14 cellular contexts compared by ENCODE assay signal in the genomic region with DNA sequence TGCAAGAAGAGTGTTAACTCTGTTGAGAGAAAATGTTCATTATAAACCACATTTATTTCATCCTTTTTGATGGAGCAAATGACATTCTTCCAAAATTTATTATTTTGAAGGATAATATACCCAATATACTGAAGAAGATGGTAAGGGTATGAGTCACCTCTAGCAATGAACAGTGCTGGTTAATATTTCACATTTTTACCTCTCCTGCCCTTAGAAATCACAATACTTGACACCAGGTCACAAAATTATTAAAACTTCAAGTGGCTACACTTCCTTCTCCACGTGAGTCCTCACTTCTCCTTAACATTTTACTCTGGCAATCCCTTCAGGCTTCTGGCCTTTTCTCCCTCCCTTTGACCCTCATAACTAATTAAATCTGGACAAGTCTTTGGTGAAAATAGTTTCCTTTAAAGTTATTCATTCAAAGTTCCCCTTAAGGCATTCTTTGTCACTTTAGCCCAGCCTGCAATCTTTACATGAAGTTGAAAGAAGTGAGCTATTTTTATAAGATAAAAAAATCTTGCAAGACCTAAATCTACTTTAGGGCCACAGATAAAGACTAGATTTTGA.
"Had no signal": no experiment of that assay in that cellular context is flagged by ENCODE, and none has a peak within 500 bp of the region (broad histone marks: within the 10 kb centered on the region; RNA-seq: fewer than 3 reads in every experiment).

No MANE protein-coding gene starts in this region.

- H3K4me1 ChIP-seq: pancreas, vagina had no signal

- H3K4me3 Mint-ChIP-seq: activated CD4-positive, alpha-beta T cell treated with anti-CD3 and anti-CD28 coated beads, Interleukin-2, amount 10 ng/mL, durations not matched to agents 7 days and 5 days; activated naive CD8-positive, alpha-beta T cell treated with anti-CD3 and anti-CD28 coated beads, Interleukin-2, amount 10 ng/mL, durations not matched to agents 7 days and 5 days; activated T-helper 1 cell treated with anti-CD3 and anti-CD28 coated beads, Interleukin-12 subunit alpha, Interleukin-12 subunit beta, Interleukin-2, Interleukin-4 antibody, amounts not matched to agents 30 ng/mL and 10 ng/mL and 1 ng/mL, durations not matched to agents 14 hours and 24 hours and 36 hours; stimulated activated effector memory CD8-positive, alpha-beta T cell treated with anti-CD3 and anti-CD28 coated beads, Interleukin-12 subunit alpha, Interleukin-12 subunit beta, amount 100 ng/mL, for 72 hours had no signal

- FAIRE-seq: keratinocyte, pancreas had no signal

- H3K36me3 ChIP-seq: pancreas, tibial artery, vagina had no signal

- H3K27me3 Mint-ChIP-seq: activated CD4-positive, alpha-beta T cell treated with anti-CD3 and anti-CD28 coated beads, Interleukin-2, amount 10 ng/mL, durations not matched to agents 7 days and 5 days; activated naive CD8-positive, alpha-beta T cell treated with anti-CD3 and anti-CD28 coated beads, Interleukin-2, amount 10 ng/mL, durations not matched to agents 7 days and 5 days had no signal

- DNase-seq: activated CD4-positive, alpha-beta T cell treated with anti-CD3 and anti-CD28 coated beads, Interleukin-2, amount 10 ng/mL, durations not matched to agents 7 days and 5 days; activated CD8-positive, alpha-beta memory T cell treated with anti-CD3 and anti-CD28 coated beads for 24 hours; activated naive CD8-positive, alpha-beta T cell treated with anti-CD3 and anti-CD28 coated beads, Interleukin-2, amount 10 ng/mL, durations not matched to agents 7 days and 5 days; aorta; cerebellar nuclear complex; dermis blood vessel endothelial cell; pancreas; retina; tibial artery had no signal

- H2AFZ ChIP-seq: hepatocyte had no signal

- H3K9me3 ChIP-seq: pancreas, tibial artery, vagina had no signal

- H3K27me3 ChIP-seq: hepatocyte, pancreas, tibial artery, vagina had no signal

- H3K36me3 Mint-ChIP-seq: activated naive CD8-positive, alpha-beta T cell treated with anti-CD3 and anti-CD28 coated beads, Interleukin-2, amount 10 ng/mL, durations not matched to agents 7 days and 5 days; stimulated activated effector memory CD8-positive, alpha-beta T cell treated with anti-CD3 and anti-CD28 coated beads, Interleukin-12 subunit alpha, Interleukin-12 subunit beta, amount 100 ng/mL, for 72 hours had no signal

- H3K27ac ChIP-seq: hepatocyte, pancreas, tibial artery, vagina had no signal

- H3K9me3 Mint-ChIP-seq: activated CD4-positive, alpha-beta T cell treated with anti-CD3 and anti-CD28 coated beads, Interleukin-2, amount 10 ng/mL, durations not matched to agents 7 days and 5 days; activated naive CD8-positive, alpha-beta T cell treated with anti-CD3 and anti-CD28 coated beads, Interleukin-2, amount 10 ng/mL, durations not matched to agents 7 days and 5 days; activated T-helper 1 cell treated with anti-CD3 and anti-CD28 coated beads, Interleukin-12 subunit alpha, Interleukin-12 subunit beta, Interleukin-2, Interleukin-4 antibody, amounts not matched to agents 30 ng/mL and 10 ng/mL and 1 ng/mL, durations not matched to agents 14 hours and 24 hours and 36 hours had no signal

- H3K27ac Mint-ChIP-seq: activated CD4-positive, alpha-beta T cell treated with anti-CD3 and anti-CD28 coated beads, Interleukin-2, amount 10 ng/mL, durations not matched to agents 7 days and 5 days; activated naive CD8-positive, alpha-beta T cell treated with anti-CD3 and anti-CD28 coated beads, Interleukin-2, amount 10 ng/mL, durations not matched to agents 7 days and 5 days; activated T-helper 1 cell treated with anti-CD3 and anti-CD28 coated beads, Interleukin-12 subunit alpha, Interleukin-12 subunit beta, Interleukin-2, Interleukin-4 antibody, amounts not matched to agents 30 ng/mL and 10 ng/mL and 1 ng/mL, durations not matched to agents 14 hours and 24 hours and 36 hours; stimulated activated effector memory CD8-positive, alpha-beta T cell treated with anti-CD3 and anti-CD28 coated beads, Interleukin-12 subunit alpha, Interleukin-12 subunit beta, amount 100 ng/mL, for 72 hours had no signal

- H3K79me2 ChIP-seq: hepatocyte had no signal

- H3K4me1 Mint-ChIP-seq: activated naive CD8-positive, alpha-beta T cell treated with anti-CD3 and anti-CD28 coated beads, Interleukin-2, amount 10 ng/mL, durations not matched to agents 7 days and 5 days; stimulated activated effector memory CD8-positive, alpha-beta T cell treated with anti-CD3 and anti-CD28 coated beads, Interleukin-12 subunit alpha, Interleukin-12 subunit beta, amount 100 ng/mL, for 72 hours had no signal

- ATAC-seq: pancreas; stimulated activated effector memory CD8-positive, alpha-beta T cell treated with anti-CD3 and anti-CD28 coated beads, Interleukin-12 subunit alpha, Interleukin-12 subunit beta, amount 100 ng/mL, for 72 hours had no signal

- H3K4me2 ChIP-seq: hepatocyte had no signal

- H3K4me3 ChIP-seq: hepatocyte, pancreas, tibial artery, vagina had no signal
